Comparison of ENCODE assay signal across 12 cellular contexts in genomic region chr6:150079604-150080003, GRCh38. TPM values are rescaled to one million over a fixed set of nuclear protein-coding genes. Genes with fewer than 3 reads are reported as not detected.
DNase-seq lines count a peak whose midpoint lies in the region; ATAC-seq lines count a peak whose summit lies in the region.
"Had no signal": no experiment of that assay in that cellular context is flagged by ENCODE, and none has a peak within 500 bp of the region (broad histone marks: within the 10 kb centered on the region; RNA-seq: fewer than 3 reads in every experiment).

No MANE protein-coding gene starts in this region.

- no peak overlapping the region for H3K4me3 Mint-ChIP-seq in activated CD8-positive, alpha-beta T cell treated with anti-CD3 and anti-CD28 coated beads, Interleukin-2, amount 10 ng/mL, durations not matched to agents 7 days and 5 days

- H3K27me3 Mint-ChIP-seq in activated CD8-positive, alpha-beta T cell treated with anti-CD3 and anti-CD28 coated beads, Interleukin-2, amount 10 ng/mL, durations not matched to agents 7 days and 5 days (ENCODE audit: low read depth), result peaks cover 20% of the 10 kb centered on the region

- H3K27ac Mint-ChIP-seq in activated CD8-positive, alpha-beta T cell treated with anti-CD3 and anti-CD28 coated beads, Interleukin-2, amount 10 ng/mL, durations not matched to agents 7 days and 5 days, result peak overlapping the region; percentile 31

- peaks cover 38% of the 10 kb centered on the region for H3K4me1 Mint-ChIP-seq in activated CD8-positive, alpha-beta T cell treated with anti-CD3 and anti-CD28 coated beads, Interleukin-2, amount 10 ng/mL, durations not matched to agents 7 days and 5 days (ENCODE audit: low read depth)

- peak; percentile 1 for DNase-seq in NCI-H2227 (lab: John Stamatoyannopoulos, UW; ENCODE audit: unreplicated experiment)
- DNase-seq in NCI-H2227 treated with DMSO at 0.1 percent for 48 hours (lab: John Stamatoyannopoulos, UW), result no peak
- DNase-seq in Jurkat, Clone E6-1 (ENCODE audit: low read depth, low spot score), result peak; percentile 90
- peak; percentile 63 for DNase-seq in activated CD8-positive, alpha-beta T cell treated with anti-CD3 and anti-CD28 coated beads, Interleukin-2, amount 10 ng/mL, durations not matched to agents 7 days and 5 days
- DNase-seq in islet precursor cell, result peak; percentile 67
- no peak for DNase-seq in retina
- DNase-seq in NCI-H510A (lab: John Stamatoyannopoulos, UW), result no peak
- DNase-seq: NCI-H1694 treated with DMSO at 0.1 percent for 48 hours, SHP77 had no signal

- POLR2A ChIA-PET in activated CD8-positive, alpha-beta T cell treated with anti-CD3 and anti-CD28 coated beads, Interleukin-2, amount 10 ng/mL, durations not matched to agents 7 days and 5 days (lab: Charles Lee), result no interaction called here

- CTCF ChIA-PET in activated CD8-positive, alpha-beta T cell treated with anti-CD3 and anti-CD28 coated beads, Interleukin-2, amount 10 ng/mL, durations not matched to agents 7 days and 5 days (lab: Charles Lee), result interaction anchor here (0.6 to 5.2 kb wide), 13 partner anchors 9 to 738 kb away, joined by 3 to 58 read pairs (median 6); partner anchors contain the start of gene ULBP3

- no peaks in the 10 kb centered on the region for H3K9me3 Mint-ChIP-seq in activated CD8-positive, alpha-beta T cell treated with anti-CD3 and anti-CD28 coated beads, Interleukin-2, amount 10 ng/mL, durations not matched to agents 7 days and 5 days (ENCODE audit: insufficient read depth)

- no peak overlapping the region for H3K4me3 ChIP-seq in Jurkat, Clone E6-1 (ENCODE audit: low read length)

- H3K36me3 Mint-ChIP-seq in activated CD8-positive, alpha-beta T cell treated with anti-CD3 and anti-CD28 coated beads, Interleukin-2, amount 10 ng/mL, durations not matched to agents 7 days and 5 days (ENCODE audit: low read depth), result no peaks in the 10 kb centered on the region

- ATAC-seq in activated CD8-positive, alpha-beta T cell treated with anti-CD3 and anti-CD28 coated beads, Interleukin-2, amount 10 ng/mL, durations not matched to agents 7 days and 5 days, result peak; percentile 64
- no peak for ATAC-seq in GM19452 (IDR thresholded peaks at IDR 0.05; ENCODE audit: unreplicated experiment)

RNA-seq across cellular contexts. Expression of gene ULBP3, which starts 10.7 kb away (rescaled TPM):
- not detected for polyA plus RNA-seq in Jurkat, Clone E6-1 (2012; ENCODE audit: insufficient read depth, insufficient read length)
- 1 to 10 TPM; 1.8 to 2.9 TPM for total RNA-seq in activated CD8-positive, alpha-beta T cell treated with anti-CD3 and anti-CD28 coated beads, Interleukin-2, amount 10 ng/mL, durations not matched to agents 7 days and 5 days

RNA-seq across cellular contexts. Expression of gene RAET1L, which starts 54.3 kb away (rescaled TPM):
- not detected for polyA plus RNA-seq in Jurkat, Clone E6-1 (2012; ENCODE audit: insufficient read depth, insufficient read length)
- total RNA-seq in activated CD8-positive, alpha-beta T cell treated with anti-CD3 and anti-CD28 coated beads, Interleukin-2, amount 10 ng/mL, durations not matched to agents 7 days and 5 days, result not detected
- total RNA-seq: activated CD8-positive, alpha-beta memory T cell treated with anti-CD3 and anti-CD28 coated beads for 36 hours; osteoblast had no signal

Comparison
In these comparisons a context has a peak if more than half of its experiments do, and no peak if none do; other contexts are left out.
1. DNase-seq: peak in NCI-H2227 (single experiment), Jurkat, Clone E6-1 (single experiment), activated CD8-positive, alpha-beta T cell treated with anti-CD3 and anti-CD28 coated beads, Interleukin-2, amount 10 ng/mL, durations not matched to agents 7 days and 5 days (single experiment) and islet precursor cell (single experiment); none in NCI-H2227 treated with DMSO at 0.1 percent for 48 hours (single experiment), retina (single experiment) and NCI-H510A (single experiment).